In genomic region chr6:42782689-42783176, GRCh38 we compare ENCODE assay signal across 8 cellular contexts. TPM values are rescaled to one million over a fixed set of nuclear protein-coding genes. Genes with fewer than 3 reads are reported as not detected.
DNase-seq lines count a peak whose midpoint lies in the region; ATAC-seq and TF ChIP-seq lines count a peak whose summit lies in the region.

No MANE protein-coding gene starts in this region.

- peak overlapping the region; percentile 73; the same call in 1 of the 2 replicates for H2AFZ ChIP-seq in PC-3 (ENCODE audit: low read length)

- H3K9me3 ChIP-seq in PC-3 (ENCODE audit: low read length) (no peaks in the 10 kb centered on the region), esophagus muscularis mucosa (no peaks in the 10 kb centered on the region), muscle layer of duodenum (ENCODE audit: control insufficient read depth in 1 of 2, low read length in 2 of 2) (no peaks in the 10 kb centered on the region)

- ATAC-seq in GM18502 (IDR thresholded peaks at IDR 0.05; ENCODE audit: poor library complexity, unreplicated experiment) (peak; percentile 25), PC-3 (peak; percentile 59)

- H3K4me2 ChIP-seq in PC-3 (ENCODE audit: low read length) = peak overlapping the region; percentile 89

- H3K36me3 ChIP-seq in PC-3 (ENCODE audit: low read depth, low read length) = no peaks in the 10 kb centered on the region
- H3K36me3 ChIP-seq in esophagus muscularis mucosa = no peaks in the 10 kb centered on the region
- peaks cover 0 to 6% of the 10 kb centered on the region in 2 donors for H3K36me3 ChIP-seq in muscle layer of duodenum (ENCODE audit: control insufficient read depth in 1 of 2, insufficient read depth in 2 of 2, low read length in 2 of 2)

- DNase-seq in HuH-7 (ENCODE audit: low spot score) = peak; percentile 70
- peak; percentile 84 for DNase-seq in PC-3
- DNase-seq in activated T-cell treated with anti-CD3 and anti-CD28 coated beads, Interleukin-2, amount 50 U/mL, for 48 hours = peak; percentile 79 to 80
- peak; percentile 93 for DNase-seq in esophagus muscularis mucosa (ENCODE audit: extremely low spot score)
- peak; percentile 56 to 61 for DNase-seq in stimulated activated CD8-positive, alpha-beta memory T cell treated with anti-CD3 and anti-CD28 coated beads, Interleukin-7, amount 100 ng/mL, for 1 hour (ENCODE audit: low read depth in 2 of 2)

- TF ChIP-seq CTCF in 22Rv1 (IDR thresholded peaks at IDR 0.05) (no peak), PC-3 (conservative IDR thresholded peaks at IDR 0.05; ENCODE audit: low read depth, low read length) (no peak), esophagus muscularis mucosa (IDR thresholded peaks at IDR 0.05) (no peak)

- no peaks in the 10 kb centered on the region for H4K20me1 ChIP-seq in PC-3 (ENCODE audit: low read length)

- H3F3A ChIP-seq in PC-3 (ENCODE audit: low read length, unreplicated experiment) = no peaks in the 10 kb centered on the region

- no peak for TF ChIP-seq EP300 in esophagus muscularis mucosa (IDR thresholded peaks at IDR 0.05)

- WGBS in esophagus muscularis mucosa = 0% methylated on average over 22 of the region's 51 CpGs

- POLR2A ChIA-PET in PC-3 (lab: Charles Lee; ENCODE audit: unreplicated experiment) = interaction anchor here (0.6 to 1.2 kb wide), 8 partner anchors 9 to 202 kb away, joined by 3 to 25 read pairs (median 6); partner anchors contain the start of genes PPP2R5D and RPL7L1

- intact Hi-C loops in PC-3 (cut with micrococcal nuclease) (loop anchor here (1.0 to 2.0 kb wide), 2 partner anchors 36 to 94 kb away; partner anchors contain the start of gene TBCC), esophagus muscularis mucosa (cut with DNase I) (no loop called here)

- TF ChIP-seq POLR2A in esophagus muscularis mucosa (IDR thresholded peaks at IDR 0.05; ENCODE audit: low read depth) = peak; percentile 62

- peak overlapping the region; percentile 99 for H3K9ac ChIP-seq in PC-3 (ENCODE audit: low read length)

- BruUV-seq in PC-3 (replicated peaks; lab: Mats Ljungman, UMichigan) = no TSS peak

- H3K79me2 ChIP-seq in PC-3 (ENCODE audit: low read length) = peaks cover 57% of the 10 kb centered on the region

- H3K4me1 ChIP-seq in PC-3 (ENCODE audit: insufficient read depth, low read length) (peaks cover 41% of the 10 kb centered on the region), esophagus muscularis mucosa (peaks cover 34 to 46% (median 40%) of the 10 kb centered on the region in 4 donors), muscle layer of duodenum (ENCODE audit: control insufficient read depth in 1 of 2, insufficient read depth in 2 of 2, low read length in 2 of 2) (peaks cover 18 to 33% of the 10 kb centered on the region in 2 donors)

- H3K4me3 ChIP-seq in PC-3 (ENCODE audit: low read length) (peak overlapping the region; percentile 76), esophagus muscularis mucosa (peak overlapping the region; percentile 92 to 98 (median 94)), muscle layer of duodenum (ENCODE audit: low read depth in 1 of 2, low read length in 2 of 2) (peak overlapping the region; percentile 57 to 85)

- no peaks in the 10 kb centered on the region for H3K9me2 ChIP-seq in PC-3 (replicated peaks; ENCODE audit: low read length)

- CTCF ChIA-PET in PC-3 (lab: Charles Lee) = interaction anchor here (0.5 to 0.6 kb wide), 3 partner anchors 17 to 488 kb away, joined by 4 to 26 read pairs (median 7); no protein-coding TSS in a partner anchor

- no peaks in the 10 kb centered on the region for H3K27me3 ChIP-seq in PC-3 (ENCODE audit: low read length)
- H3K27me3 ChIP-seq in esophagus muscularis mucosa = no peaks in the 10 kb centered on the region
- no peaks in the 10 kb centered on the region for H3K27me3 ChIP-seq in muscle layer of duodenum (ENCODE audit: low read depth, low read length)

- peak overlapping the region; percentile 99 for H3K27ac ChIP-seq in 22Rv1
- peak overlapping the region; percentile 93 for H3K27ac ChIP-seq in PC-3 (ENCODE audit: low read length)
- H3K27ac ChIP-seq in esophagus muscularis mucosa (replicated peaks in 1 of 4) = peak overlapping the region; percentile 98 to 100 (median 100)
- peak overlapping the region; percentile 100 for H3K27ac ChIP-seq in muscle layer of duodenum (ENCODE audit: low read length)

RNA-seq across cellular contexts. Expression of gene BICRAL, which starts 0.9 kb away (rescaled TPM):
- total RNA-seq in PC-3 (2014; rRNA removed) (3.3 and 3.5 TPM in 2 replicates), esophagus muscularis mucosa (10 to 100 TPM; 18.2 to 27.9 (median 23.4) TPM)

RNA-seq across cellular contexts. Expression of gene TBCC, which starts 36.8 kb away (rescaled TPM):
- total RNA-seq in PC-3 (2014; rRNA removed) = 32.3 and 36.5 TPM in 2 replicates
- 10 to 100 TPM; 33.2 to 41.9 (median 38.5) TPM for total RNA-seq in esophagus muscularis mucosa

Comparison
In these comparisons a context has a peak if more than half of its experiments do, and no peak if none do; other contexts are left out.
1. Peak in every context shown above with its lines: DNase-seq, ATAC-seq, H3K4me3 ChIP-seq and H3K27ac ChIP-seq.